ENCODE assay signal across 10 cellular contexts in the genomic region with DNA sequence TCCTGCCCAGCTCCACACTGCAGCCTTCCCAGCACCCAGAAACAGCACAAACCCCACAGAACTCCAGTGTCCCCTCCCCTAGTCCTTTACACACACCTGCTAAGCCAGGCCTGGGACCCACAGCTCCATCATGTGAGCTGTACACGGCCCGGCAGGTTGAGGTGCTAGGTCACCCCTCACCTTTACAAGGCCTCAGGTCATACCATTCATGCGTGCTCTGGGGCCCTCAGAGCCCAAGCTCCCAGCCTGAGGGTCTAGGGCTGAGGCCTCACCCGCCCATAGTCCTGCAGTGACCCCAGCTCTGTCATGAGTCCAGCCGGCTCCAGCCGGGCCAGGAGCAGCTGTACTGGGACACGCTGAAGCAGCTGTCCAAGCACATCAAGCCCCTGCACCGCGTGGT. TPM values are rescaled to one million over a fixed set of nuclear protein-coding genes. Genes with fewer than 3 reads are reported as not detected.
A peak's percentile ranks its signal among the peaks of the same experiment; 100 is the strongest.
DNase-seq lines count a peak whose midpoint lies in the region; ATAC-seq, FAIRE-seq and TF ChIP-seq lines count a peak whose summit lies in the region.
"Not testable (repeated sequence)": the region's sequence is repeated elsewhere in the genome, so short reads cannot be mapped to it uniquely, and the experiment has no call there.
"Had no signal": no experiment of that assay in that cellular context is flagged by ENCODE, and none has a peak within 500 bp of the region (broad histone marks: within the 10 kb centered on the region; RNA-seq: fewer than 3 reads in every experiment).

No MANE protein-coding gene starts in this region.

- dilution Hi-C loops in endothelial cell of umbilical vein (cut with MboI; ENCODE audit: extremely low pct_ligation_motif_present, low sequenced_read_pairs) = not testable (repeated sequence)

- BruUV-seq in endothelial cell of umbilical vein (replicated peaks; lab: Mats Ljungman, UMichigan) = not testable (repeated sequence)

- H3K4me1 ChIP-seq in Peyer's patch; endothelial cell of umbilical vein (ENCODE audit: control insufficient read depth, extremely low read depth, insufficient read depth, low read length); right lobe of liver: not testable (repeated sequence)

- H2AFZ ChIP-seq in endothelial cell of umbilical vein (ENCODE audit: low read depth, low read length) = not testable (repeated sequence)

- H3K27me3 Mint-ChIP-seq in type B pancreatic cell = not testable (repeated sequence)

- not testable (repeated sequence) for FAIRE-seq in endothelial cell of umbilical vein (lab: Jason Lieb, UNC)

- not testable (repeated sequence) for H3K4me3 Mint-ChIP-seq in type B pancreatic cell

- H3K4me2 ChIP-seq in endothelial cell of umbilical vein (ENCODE audit: insufficient read depth, low read length) = not testable (repeated sequence)

- H3K36me3 ChIP-seq in Peyer's patch; endothelial cell of umbilical vein (ENCODE audit: control insufficient read depth in 2 of 2, extremely low read depth in 1 of 2, insufficient read depth in 2 of 2, low read length in 2 of 2); right lobe of liver: not testable (repeated sequence)

- not testable (repeated sequence) for H3K27ac Mint-ChIP-seq in type B pancreatic cell

- not testable (repeated sequence) for TF ChIP-seq POLR2A in Peyer's patch (IDR thresholded peaks at IDR 0.05); endothelial cell of umbilical vein (IDR thresholded peaks at IDR 0.05; ENCODE audit: low read depth, low read length); right lobe of liver (IDR thresholded peaks at IDR 0.05)

- H3K9ac ChIP-seq in endothelial cell of umbilical vein (replicated peaks; ENCODE audit: extremely low read depth, insufficient read depth, low read length) = not testable (repeated sequence)

- H3K27me3 ChIP-seq in Peyer's patch; endothelial cell of umbilical vein (ENCODE audit: control insufficient read depth in 2 of 2, insufficient read depth in 2 of 2, low read length in 2 of 2); right lobe of liver: not testable (repeated sequence)

- not testable (repeated sequence) for H3K9me3 ChIP-seq in Peyer's patch; endothelial cell of umbilical vein (replicated peaks; ENCODE audit: control insufficient read depth, insufficient read depth, low read length); right lobe of liver

- not testable (repeated sequence) for H3K4me1 Mint-ChIP-seq in type B pancreatic cell (ENCODE audit: unreplicated experiment)

- not testable (repeated sequence) for H3K4me3 ChIP-seq in Peyer's patch; endothelial cell of umbilical vein (replicated peaks in 1 of 3; ENCODE audit: insufficient read depth in 1 of 3, low read depth in 1 of 3, low read length in 3 of 3); right lobe of liver

- not testable (repeated sequence) for TF ChIP-seq CTCF in Peyer's patch (IDR thresholded peaks at IDR 0.05); endothelial cell of umbilical vein (IDR thresholded peaks at IDR 0.05; ENCODE audit: extremely low read depth in 1 of 2, insufficient read depth in 1 of 2, low read depth in 1 of 2, low read length in 2 of 2); right lobe of liver (IDR thresholded peaks at IDR 0.05); type B pancreatic cell (conservative IDR thresholded peaks at IDR 0.05)

- not testable (repeated sequence) for H4K20me1 ChIP-seq in endothelial cell of umbilical vein (replicated peaks; ENCODE audit: control insufficient read depth, extremely low read depth, insufficient read depth, low read length)

- intact Hi-C loops in endothelial cell of umbilical vein (cut with micrococcal nuclease); left cardiac atrium (cut with DNase I); right lobe of liver (cut with DNase I); posterior vena cava (cut with DNase I): not testable (repeated sequence)

- peak in 1 of 2 donors; percentile 15 for ATAC-seq in left cardiac atrium
- ATAC-seq in right lobe of liver = peak in 2 of 4 donors; percentile 28 to 34

- H3K9me1 ChIP-seq in endothelial cell of umbilical vein (replicated peaks; ENCODE audit: control insufficient read depth, extremely low read depth, insufficient read depth, low read length) = not testable (repeated sequence)

- H3K9me3 Mint-ChIP-seq in type B pancreatic cell = not testable (repeated sequence)

- DNase-seq in Peyer's patch (peak in 2 of 3 donors; percentile 19 to 33), astrocyte of the hippocampus (ENCODE audit: low read depth, low spot score) (peak; percentile 0), endothelial cell of umbilical vein (ENCODE audit: low read depth, low spot score) (peak; percentile 1), left cardiac atrium (peak; percentile 8), right lobe of liver (peak in 2 of 3 donors; percentile 16 to 43), posterior vena cava (ENCODE audit: low spot score) (peak; percentile 74), type B pancreatic cell (ENCODE audit: extremely low spot score, unreplicated experiment) (peak; percentile 57)

- not testable (repeated sequence) for H3K79me2 ChIP-seq in endothelial cell of umbilical vein (ENCODE audit: control insufficient read depth, insufficient read depth, low read length)

- WGBS in right lobe of liver (ENCODE audit: insufficient coverage, low coverage, low lambda C conversion rate, missing lambda C conversion rate) = 58% methylated on average over 4 of the region's 9 CpGs

- not testable (repeated sequence) for H3K36me3 Mint-ChIP-seq in type B pancreatic cell

- H3K27ac ChIP-seq in Peyer's patch; endothelial cell of umbilical vein (ENCODE audit: insufficient read depth, low read depth, low read length); right lobe of liver: not testable (repeated sequence)

- CTCF ChIA-PET in endothelial cell of umbilical vein (lab: Charles Lee) = not testable (repeated sequence)

- POLR2A ChIA-PET in endothelial cell of umbilical vein (lab: Charles Lee) = not testable (repeated sequence)

RNA-seq across cellular contexts. Expression of gene POTEG, which starts 51.2 kb away (rescaled TPM):
- total RNA-seq in Peyer's patch (1 to 10 TPM in 1 of 4 donors, not detected in 3; 2.5 TPM), endothelial cell of umbilical vein (not detected in 2 replicates), left cardiac atrium (not detected), right lobe of liver (not detected), posterior vena cava (not detected), type B pancreatic cell (ENCODE audit: low replicate concordance) (not detected in 2 replicates)
- polyA plus RNA-seq in endothelial cell of umbilical vein = not detected in 2 replicates
- polyA plus RNA-seq in endothelial cell of umbilical vein (2011; cell fraction: cytosol; rRNA removed) = not detected in 2 replicates
- polyA plus RNA-seq in endothelial cell of umbilical vein (2011; cell fraction: nucleus; rRNA removed) = not detected in 2 replicates
- polyA plus RNA-seq in endothelial cell of umbilical vein (2012) = not detected in 2 replicates
- polyA minus RNA-seq in endothelial cell of umbilical vein = not detected in 2 replicates
- not detected for polyA minus RNA-seq in endothelial cell of umbilical vein (2011; cell fraction: cytosol; rRNA and poly(A)+ RNA removed)
- polyA minus RNA-seq in endothelial cell of umbilical vein (2011; cell fraction: nucleus; rRNA and poly(A)+ RNA removed) = not detected in 2 replicates
- total RNA-seq: B cell; CD4-positive, alpha-beta memory T cell; H7 had no signal
- polyA plus RNA-seq: CD4-positive, alpha-beta memory T cell had no signal

Comparison
In these comparisons a context has a peak if more than half of its experiments do, and no peak if none do; other contexts are left out.
1. DNase-seq: peak in every context shown above with its lines; median percentile 74 in posterior vena cava; 57 in type B pancreatic cell; 30 in right lobe of liver; 26 in Peyer's patch; 8 in left cardiac atrium; 1 in endothelial cell of umbilical vein; 0 in astrocyte of the hippocampus.